In the genomic region with DNA sequence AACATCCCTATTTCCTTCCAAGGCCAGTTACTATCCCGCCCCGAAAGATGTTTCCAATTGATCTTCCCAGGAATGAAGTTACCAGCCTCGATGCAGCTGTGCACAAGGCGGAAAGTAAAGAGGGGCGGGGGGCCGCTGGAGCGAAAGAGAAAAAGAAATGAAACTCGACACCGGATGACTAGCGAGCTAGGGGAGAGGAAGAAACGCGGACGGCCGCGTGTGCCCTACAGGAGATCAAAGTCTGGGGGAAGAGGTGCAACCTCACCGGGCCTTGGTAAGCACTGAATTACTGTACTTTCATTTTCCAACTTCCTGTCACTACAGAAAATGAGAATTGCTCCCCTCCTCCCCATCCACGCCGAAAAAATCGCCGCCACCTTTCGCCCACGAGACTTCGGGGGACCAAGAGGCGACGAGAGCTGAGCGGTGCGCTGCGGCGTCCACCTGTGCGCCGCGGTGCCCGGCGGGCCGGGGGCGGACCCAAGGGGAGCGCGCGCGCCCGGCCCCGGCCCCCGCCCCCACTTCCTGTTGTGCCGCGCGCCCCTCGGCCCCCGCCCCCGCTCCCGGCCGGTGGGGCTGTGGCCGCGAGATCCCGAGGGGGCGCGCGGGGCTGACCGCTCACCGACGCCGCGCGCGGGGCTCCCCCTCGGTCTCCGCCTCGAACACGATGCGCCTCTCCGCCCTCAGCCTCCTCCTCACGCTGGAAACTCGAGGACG, we compare ENCODE assay signal across 8 cellular contexts.
A peak's percentile ranks its signal among the peaks of the same experiment; 100 is the strongest.
DNase-seq lines count a peak whose midpoint lies in the region; ATAC-seq lines count a peak whose summit lies in the region.

No MANE protein-coding gene starts in this region.

- peak overlapping the region; percentile 85 for H3K4me3 ChIP-seq in BLaER1

- H3K27me3 ChIP-seq in BLaER1, result no peaks in the 10 kb centered on the region

- DNase-seq in NCI-H524 (lab: John Stamatoyannopoulos, UW), result peak; percentile 80 to 86
- DNase-seq in activated CD4-positive, alpha-beta T cell treated with anti-CD3 and anti-CD28 coated beads for 4 hours, result peak; percentile 75 to 78
- peak; percentile 95 for DNase-seq in left kidney (ENCODE audit: low read depth, low spot score)
- DNase-seq in stimulated activated CD4-positive, alpha-beta T cell treated with anti-CD3 and anti-CD28 coated beads, Interleukin-2, amount 100 ng/mL, for 4 hours (ENCODE audit: low read depth), result peak; percentile 77

- no peaks in the 10 kb centered on the region for H3K9me3 ChIP-seq in BLaER1

- H3K27ac ChIP-seq in BLaER1 (peak overlapping the region; percentile 97), cingulate gyrus (ENCODE audit: low read depth, low read length) (peak overlapping the region; percentile 67)

- peaks cover 32% of the 10 kb centered on the region for H3K4me1 ChIP-seq in BLaER1

- peak; percentile 67 for ATAC-seq in GM19328 (IDR thresholded peaks at IDR 0.05; ENCODE audit: unreplicated experiment)
- peak; percentile 63 for ATAC-seq in HG03460 (IDR thresholded peaks at IDR 0.05; ENCODE audit: unreplicated experiment)

- peaks cover 49% of the 10 kb centered on the region for H4K20me1 ChIP-seq in BLaER1

- peaks cover 13% of the 10 kb centered on the region; the same call in 1 of the 2 replicates for H3K36me3 ChIP-seq in BLaER1

- H3K9ac ChIP-seq in BLaER1, result peak overlapping the region; percentile 95

- H3K4me2 ChIP-seq in BLaER1, result peak overlapping the region; percentile 93

Comparison
In these comparisons a context has a peak if more than half of its experiments do, and no peak if none do; other contexts are left out.
1. Peak in every context shown above with its lines: DNase-seq, ATAC-seq, H3K4me3 ChIP-seq and H3K27ac ChIP-seq.